In genomic region chr16:85453-85782, GRCh38 we compare ENCODE assay signal across 11 cellular contexts. TPM values are rescaled to one million over a fixed set of nuclear protein-coding genes. Genes with fewer than 3 reads are reported as not detected.
A peak's percentile ranks its signal among the peaks of the same experiment; 100 is the strongest.
DNase-seq lines count a peak whose midpoint lies in the region; ATAC-seq and TF ChIP-seq lines count a peak whose summit lies in the region.
"Had no signal": no experiment of that assay in that cellular context is flagged by ENCODE, and none has a peak within 500 bp of the region (broad histone marks: within the 10 kb centered on the region; RNA-seq: fewer than 3 reads in every experiment).

No MANE protein-coding gene starts in this region.

- H3K9me3 Mint-ChIP-seq in activated naive CD4-positive, alpha-beta T cell treated with anti-CD3 and anti-CD28 coated beads, Interleukin-2, amount 10 ng/mL, durations not matched to agents 7 days and 5 days, result no peaks in the 10 kb centered on the region
- no peaks in the 10 kb centered on the region for H3K9me3 Mint-ChIP-seq in activated naive CD8-positive, alpha-beta T cell treated with anti-CD3 and anti-CD28 coated beads, Interleukin-2, amount 50 U/mL, for 24 hours

- no peaks in the 10 kb centered on the region for H3K27me3 ChIP-seq in lower lobe of right lung (ENCODE audit: low read depth)
- H3K27me3 ChIP-seq in tibial artery, result no peaks in the 10 kb centered on the region
- H3K27me3 ChIP-seq: cardiac muscle cell, suprapubic skin had no signal

- TF ChIP-seq CTCF in lower lobe of right lung (IDR thresholded peaks at IDR 0.05) (no peak), tibial artery (IDR thresholded peaks at IDR 0.05) (no peak)

- ATAC-seq in activated naive CD8-positive, alpha-beta T cell treated with anti-CD3 and anti-CD28 coated beads, Interleukin-2, amount 50 U/mL, for 24 hours, result no peak
- ATAC-seq in lower lobe of right lung (peak in 1 of 2 donors; percentile 4), HG03045 (IDR thresholded peaks at IDR 0.05; ENCODE audit: unreplicated experiment) (no peak)

- CTCF ChIA-PET in activated naive CD4-positive, alpha-beta T cell treated with anti-CD3 and anti-CD28 coated beads, Interleukin-2, amount 10 ng/mL, durations not matched to agents 7 days and 5 days (lab: Charles Lee), result interaction anchor here (0.8 to 26.3 kb wide), 4 partner anchors 10 to 22 kb away, joined by 3 to 467 read pairs (median 8); no protein-coding TSS in a partner anchor

- H3K4me3 ChIP-seq in lower lobe of right lung, result no peak overlapping the region
- H3K4me3 ChIP-seq in tibial artery, result no peak overlapping the region
- H3K4me3 ChIP-seq: cardiac muscle cell, GM12878, suprapubic skin had no signal

- H3K27me3 Mint-ChIP-seq in activated naive CD4-positive, alpha-beta T cell treated with anti-CD3 and anti-CD28 coated beads, Interleukin-2, amount 10 ng/mL, durations not matched to agents 7 days and 5 days, result no peaks in the 10 kb centered on the region
- H3K27me3 Mint-ChIP-seq in activated naive CD8-positive, alpha-beta T cell treated with anti-CD3 and anti-CD28 coated beads, Interleukin-2, amount 50 U/mL, for 24 hours, result no peaks in the 10 kb centered on the region

- H3K36me3 Mint-ChIP-seq in activated naive CD4-positive, alpha-beta T cell treated with anti-CD3 and anti-CD28 coated beads, Interleukin-2, amount 10 ng/mL, durations not matched to agents 7 days and 5 days, result peaks cover 19% of the 10 kb centered on the region
- peaks cover 11% of the 10 kb centered on the region for H3K36me3 Mint-ChIP-seq in activated naive CD8-positive, alpha-beta T cell treated with anti-CD3 and anti-CD28 coated beads, Interleukin-2, amount 50 U/mL, for 24 hours (ENCODE audit: low read depth)

- peaks cover 65% of the 10 kb centered on the region for H3K36me3 ChIP-seq in lower lobe of right lung
- peaks cover 46 to 89% (median 64%) of the 10 kb centered on the region in 3 donors for H3K36me3 ChIP-seq in tibial artery
- H3K36me3 ChIP-seq: cardiac muscle cell had no signal

- DNase-seq in activated naive CD4-positive, alpha-beta T cell treated with anti-CD3 and anti-CD28 coated beads, Interleukin-2, amount 10 ng/mL, durations not matched to agents 7 days and 5 days, result no peak
- DNase-seq in activated naive CD4-positive, alpha-beta T cell (lab: John Stamatoyannopoulos, UW), result no peak
- DNase-seq in activated naive CD8-positive, alpha-beta T cell treated with anti-CD3 and anti-CD28 coated beads, Interleukin-2, amount 50 U/mL, for 24 hours, result no peak
- DNase-seq in lower lobe of right lung, result no peak
- DNase-seq in tibial artery, result no peak
- DNase-seq in COLO829 (ENCODE audit: low spot score), result no peak
- no peak for DNase-seq in NCI-H774 (lab: John Stamatoyannopoulos, UW)

- intact Hi-C loops in lower lobe of right lung (cut with DNase I), result no loop called here
- intact Hi-C loops in tibial artery (cut with DNase I; ENCODE audit: low total_unique reads), result no loop called here

- peak overlapping the region; percentile 61 for H3K27ac Mint-ChIP-seq in activated naive CD4-positive, alpha-beta T cell treated with anti-CD3 and anti-CD28 coated beads, Interleukin-2, amount 10 ng/mL, durations not matched to agents 7 days and 5 days
- H3K27ac Mint-ChIP-seq in activated naive CD8-positive, alpha-beta T cell treated with anti-CD3 and anti-CD28 coated beads, Interleukin-2, amount 50 U/mL, for 24 hours, result peak overlapping the region; percentile 82

- peak overlapping the region; percentile 85 for H3K27ac ChIP-seq in lower lobe of right lung
- peak overlapping the region; percentile 70 to 100 for H3K27ac ChIP-seq in tibial artery
- H3K27ac ChIP-seq: cardiac muscle cell, suprapubic skin had no signal

- no peak overlapping the region for H3K4me3 Mint-ChIP-seq in activated naive CD4-positive, alpha-beta T cell treated with anti-CD3 and anti-CD28 coated beads, Interleukin-2, amount 10 ng/mL, durations not matched to agents 7 days and 5 days
- no peak overlapping the region for H3K4me3 Mint-ChIP-seq in activated naive CD8-positive, alpha-beta T cell treated with anti-CD3 and anti-CD28 coated beads, Interleukin-2, amount 50 U/mL, for 24 hours

- H3K9me3 ChIP-seq in lower lobe of right lung (no peaks in the 10 kb centered on the region), tibial artery (no peaks in the 10 kb centered on the region)
- H3K9me3 ChIP-seq: suprapubic skin had no signal

- peaks cover 30% of the 10 kb centered on the region for H3K4me1 Mint-ChIP-seq in activated naive CD4-positive, alpha-beta T cell treated with anti-CD3 and anti-CD28 coated beads, Interleukin-2, amount 10 ng/mL, durations not matched to agents 7 days and 5 days
- H3K4me1 Mint-ChIP-seq in activated naive CD8-positive, alpha-beta T cell treated with anti-CD3 and anti-CD28 coated beads, Interleukin-2, amount 50 U/mL, for 24 hours, result peaks cover 28% of the 10 kb centered on the region

- H3K4me1 ChIP-seq in lower lobe of right lung, result peaks cover 33% of the 10 kb centered on the region
- H3K4me1 ChIP-seq in tibial artery, result peaks cover 10 to 54% (median 42%) of the 10 kb centered on the region in 4 donors

RNA-seq across cellular contexts. Expression of gene MPG, which starts 7.4 kb away (rescaled TPM):
- 38.5 TPM for total RNA-seq in lower lobe of right lung

RNA-seq across cellular contexts. Expression of gene RHBDF1, which starts 13.0 kb away (rescaled TPM):
- 35.9 TPM for total RNA-seq in lower lobe of right lung

RNA-seq across cellular contexts. Expression of gene SNRNP25, which starts 31.8 kb away (rescaled TPM):
- 18.5 TPM for total RNA-seq in lower lobe of right lung

RNA-seq across cellular contexts. Expression of gene POLR3K, which starts 32.0 kb away (rescaled TPM):
- total RNA-seq in lower lobe of right lung, result 12.1 TPM

RNA-seq across cellular contexts. Expression of gene NPRL3, which starts 53.1 kb away (rescaled TPM):
- 29.1 TPM for total RNA-seq in lower lobe of right lung
